8 cellular contexts compared by ENCODE assay signal in the genomic region with DNA sequence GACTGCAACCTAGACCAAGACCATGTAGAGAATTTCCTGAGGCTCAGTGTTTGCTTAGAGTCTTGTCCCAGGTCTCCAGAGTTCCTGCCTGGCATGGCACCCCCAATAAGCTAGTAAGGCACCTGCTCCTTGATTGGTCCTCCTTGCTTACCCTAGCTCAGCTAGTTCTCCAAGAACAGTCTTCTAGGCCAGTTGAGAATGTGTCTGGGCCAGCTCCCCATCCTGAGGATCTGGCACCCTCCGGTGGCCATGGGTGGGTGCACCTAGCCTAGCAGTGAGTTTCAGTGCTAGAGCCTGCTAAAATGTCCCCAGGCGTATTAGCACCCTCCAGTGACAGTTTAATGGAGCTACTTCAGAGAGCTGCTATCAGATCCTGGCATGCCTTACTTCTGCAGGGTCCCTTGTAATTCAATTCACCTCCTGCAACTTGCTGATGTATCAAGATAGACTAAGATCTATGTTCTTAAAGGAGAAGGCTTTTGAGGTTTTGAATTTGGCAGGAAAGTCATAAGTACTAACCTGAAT. TPM values are rescaled to one million over a fixed set of nuclear protein-coding genes. Genes with fewer than 3 reads are reported as not detected.
DNase-seq lines count a peak whose midpoint lies in the region; ATAC-seq, FAIRE-seq and TF ChIP-seq lines count a peak whose summit lies in the region.

No MANE protein-coding gene starts in this region.

- DNase-seq in NCI-H2227 (lab: John Stamatoyannopoulos, UW; ENCODE audit: unreplicated experiment) (peak; percentile 24), NCI-H2227 treated with DMSO at 0.1 percent for 48 hours (lab: John Stamatoyannopoulos, UW) (no peak), H54 (ENCODE audit: insufficient read length, low spot score) (peak; percentile 85), Karpas-422 (peak; percentile 91), SJCRH30 (peak; percentile 59 to 73), islet precursor cell (peak; percentile 92)
- peak; percentile 57 to 71 for DNase-seq in activated naive CD4-positive, alpha-beta T cell treated with anti-CD3 and anti-CD28 coated beads, Interleukin-2, amount 50 U/mL, for 72 hours (ENCODE audit: low spot score in 2 of 2)
- DNase-seq in stimulated activated CD8-positive, alpha-beta memory T cell treated with anti-CD3 and anti-CD28 coated beads, Interleukin-7, amount 100 ng/mL, for 4 hours (ENCODE audit: low read depth in 2 of 2) = peak; percentile 8 to 17

- no peaks in the 10 kb centered on the region for H3K4me1 ChIP-seq in Karpas-422 (ENCODE audit: low read length)
- no peaks in the 10 kb centered on the region for H3K4me1 ChIP-seq in SJCRH30

- no peak overlapping the region for H3K4me2 ChIP-seq in Karpas-422 (ENCODE audit: low read depth, low read length, poor library complexity, severe bottlenecking)

- no peaks in the 10 kb centered on the region for H3K36me3 ChIP-seq in Karpas-422 (ENCODE audit: insufficient read depth, low read length)
- H3K36me3 ChIP-seq in SJCRH30 = no peaks in the 10 kb centered on the region

- no peak overlapping the region for H3K27ac Mint-ChIP-seq in activated naive CD4-positive, alpha-beta T cell treated with anti-CD3 and anti-CD28 coated beads, Interleukin-2, amount 50 U/mL, for 72 hours

- no peak overlapping the region for H3K9ac ChIP-seq in Karpas-422 (ENCODE audit: low read length)

- H3K9me3 Mint-ChIP-seq in activated naive CD4-positive, alpha-beta T cell treated with anti-CD3 and anti-CD28 coated beads, Interleukin-2, amount 50 U/mL, for 72 hours = no peaks in the 10 kb centered on the region

- H2AFZ ChIP-seq in Karpas-422 (ENCODE audit: low read length) = no peak overlapping the region

- H3K27ac ChIP-seq in Karpas-422 (ENCODE audit: low read length) (no peak overlapping the region), SJCRH30 (no peak overlapping the region)

- FAIRE-seq in H54 (lab: Jason Lieb, UNC) = peak; percentile 80

- peak; percentile 89 to 100 for ATAC-seq in activated naive CD4-positive, alpha-beta T cell treated with anti-CD3 and anti-CD28 coated beads, Interleukin-2, amount 50 U/mL, for 72 hours

- no peaks in the 10 kb centered on the region for H3K36me3 Mint-ChIP-seq in activated naive CD4-positive, alpha-beta T cell treated with anti-CD3 and anti-CD28 coated beads, Interleukin-2, amount 50 U/mL, for 72 hours

- H3K9me3 ChIP-seq in Karpas-422 (ENCODE audit: low read length) (no peaks in the 10 kb centered on the region), SJCRH30 (replicated peaks) (no peaks in the 10 kb centered on the region)

- H3K79me2 ChIP-seq in Karpas-422 (ENCODE audit: low read length) = no peaks in the 10 kb centered on the region

- H3K9me2 ChIP-seq in Karpas-422 (replicated peaks; ENCODE audit: insufficient read depth, low read length) = no peaks in the 10 kb centered on the region

- TF ChIP-seq POLR2A in H54 (IDR thresholded peaks at IDR 0.05; ENCODE audit: low read depth, low read length) = no peak

- H4K20me1 ChIP-seq in Karpas-422 (ENCODE audit: insufficient read depth, low read depth, low read length) = no peaks in the 10 kb centered on the region

- no peaks in the 10 kb centered on the region for H3K27me3 ChIP-seq in Karpas-422 (ENCODE audit: low read length)
- peaks cover 14% of the 10 kb centered on the region for H3K27me3 ChIP-seq in SJCRH30

- H3K4me3 ChIP-seq in Karpas-422 (ENCODE audit: low read length) (no peak overlapping the region), SJCRH30 (no peak overlapping the region)

RNA-seq across cellular contexts. Expression of a gene that starts 44.4 kb away (rescaled TPM):
- 40.9 and 90.3 TPM in 2 replicates for total RNA-seq in Karpas-422 (2014; rRNA removed; shearing (Covaris generic); ENCODE audit: low replicate concordance)
- total RNA-seq in SJCRH30 (2014; rRNA removed; shearing (Covaris generic)) = 64.8 and 79.9 TPM in 2 replicates
- 10 to 100 TPM; 45.9 to 56.6 TPM for total RNA-seq in activated naive CD4-positive, alpha-beta T cell treated with anti-CD3 and anti-CD28 coated beads, Interleukin-2, amount 50 U/mL, for 72 hours
